ENCODE assay signal across 8 cellular contexts in genomic region chr21:36156339-36156814, GRCh38. TPM values are rescaled to one million over a fixed set of nuclear protein-coding genes. Genes with fewer than 3 reads are reported as not detected.
DNase-seq lines count a peak whose midpoint lies in the region; ATAC-seq, FAIRE-seq and TF ChIP-seq lines count a peak whose summit lies in the region.

No MANE protein-coding gene starts in this region.

- peaks cover 16 to 34% of the 10 kb centered on the region in 2 experiments for H3K79me1 ChIP-seq in IMR-90 (ENCODE audit: low read depth in 1 of 2, low read length in 2 of 2)

- no peak overlapping the region for H4K91ac ChIP-seq in IMR-90 (ENCODE audit: insufficient read depth, low read depth, low read length)

- H4K5ac ChIP-seq in IMR-90 (ENCODE audit: low read depth, low read length): no peak overlapping the region

- no peak overlapping the region for H3K4ac ChIP-seq in IMR-90 (ENCODE audit: low read depth, low read length)

- no peaks in the 10 kb centered on the region for H4K20me1 ChIP-seq in IMR-90 (ENCODE audit: insufficient read depth, low read length)
- H4K20me1 ChIP-seq in OCI-LY3 (ENCODE audit: insufficient read depth, low read length): no peaks in the 10 kb centered on the region

- H3K4me1 ChIP-seq in IMR-90 (ENCODE audit: control insufficient read depth, insufficient read depth, low read length) (peaks cover 4% of the 10 kb centered on the region), OCI-LY3 (ENCODE audit: low read length) (peaks cover 8% of the 10 kb centered on the region; the same call in 1 of the 2 replicates), mononuclear cell (ENCODE audit: insufficient read depth, low read length) (peaks cover 43% of the 10 kb centered on the region)

- H2BK15ac ChIP-seq in IMR-90 (ENCODE audit: low read depth, low read length): no peak overlapping the region

- no peak for TF ChIP-seq RAD21 in IMR-90 (IDR thresholded peaks at IDR 0.05; ENCODE audit: low read length)

- no peak overlapping the region for H3K9ac ChIP-seq in IMR-90 (ENCODE audit: low read depth, low read length)
- peak overlapping the region; percentile 69 for H3K9ac ChIP-seq in OCI-LY3 (ENCODE audit: low read length)

- BruUV-seq in IMR-90 (replicated peaks; lab: Mats Ljungman, UMichigan): no TSS peak

- ATAC-seq in GM21576 (IDR thresholded peaks at IDR 0.05; ENCODE audit: unreplicated experiment) (peak; percentile 90), IMR-90 (ENCODE audit: low read depth) (peak; percentile 96)

- H3K18ac ChIP-seq in IMR-90 (ENCODE audit: low read depth, low read length): no peak overlapping the region

- TF ChIP-seq POLR2A in IMR-90 (IDR thresholded peaks at IDR 0.05; ENCODE audit: low read depth, low read length): no peak; the same call in 1 of the 2 replicates

- no peak overlapping the region for H3K14ac ChIP-seq in IMR-90 (replicated peaks; ENCODE audit: low read depth, low read length)

- H2BK20ac ChIP-seq in IMR-90 (ENCODE audit: low read depth, low read length): no peak overlapping the region

- CTCF ChIA-PET in IMR-90 (lab: Yijun Ruan, JAX): no interaction called here

- H3K4me3 ChIP-seq in IMR-90 (ENCODE audit: insufficient read depth, low read depth, low read length) (peak overlapping the region; percentile 88), OCI-LY3 (ENCODE audit: low read length) (peak overlapping the region; percentile 79), epithelial cell of esophagus (ENCODE audit: low read length) (peak overlapping the region; percentile 59), mononuclear cell (ENCODE audit: low read length) (peak overlapping the region; percentile 88)

- H2BK120ac ChIP-seq in IMR-90 (ENCODE audit: low read depth, low read length): no peak overlapping the region

- peak overlapping the region; percentile 97 for H2AFZ ChIP-seq in IMR-90 (replicated peaks; ENCODE audit: low read length, poor library complexity)
- H2AFZ ChIP-seq in OCI-LY3 (ENCODE audit: low read depth, low read length): no peak overlapping the region

- peak overlapping the region; percentile 93 for H2AK9ac ChIP-seq in IMR-90 (replicated peaks; ENCODE audit: low read depth, low read length, poor library complexity)

- intact Hi-C loops in IMR-90 (cut with micrococcal nuclease): loop anchor here (1.0 to 5.0 kb wide), 3 partner anchors 51 to 176 kb away; no protein-coding TSS in a partner anchor

- peaks cover 3% of the 10 kb centered on the region; the same call in 1 of the 2 replicates for H3K79me2 ChIP-seq in OCI-LY3 (ENCODE audit: low read length)

- H3K9me3 ChIP-seq in IMR-90 (ENCODE audit: control insufficient read depth, insufficient read depth, low read length) (no peaks in the 10 kb centered on the region; the same call in 1 of the 2 replicates), OCI-LY3 (ENCODE audit: insufficient read depth, low read length) (no peaks in the 10 kb centered on the region), mononuclear cell (ENCODE audit: low read depth, low read length) (no peaks in the 10 kb centered on the region)

- H3K27me3 ChIP-seq in IMR-90 (ENCODE audit: control insufficient read depth, insufficient read depth, low read length) (no peaks in the 10 kb centered on the region), OCI-LY3 (ENCODE audit: low read depth, low read length) (no peaks in the 10 kb centered on the region), mononuclear cell (ENCODE audit: insufficient read depth, low read length) (no peaks in the 10 kb centered on the region)

- no peak overlapping the region for H3K4me2 ChIP-seq in IMR-90 (ENCODE audit: low read depth, low read length)
- H3K4me2 ChIP-seq in OCI-LY3 (ENCODE audit: low read length): peak overlapping the region; percentile 73

- H3K9me1 ChIP-seq in IMR-90 (ENCODE audit: insufficient read depth, low read length): peaks cover 8% of the 10 kb centered on the region

- 1% methylated on average over 18 of the region's 43 CpGs; no CpG with 5 or more reads in 1 of the 2 experiments for WGBS in IMR-90 (ENCODE audit: extremely low coverage in 2 of 2, insufficient read length in 1 of 2), 2 experiments

- dilution Hi-C loops in IMR-90 (cut with HindIII; ENCODE audit: low sequenced_read_pairs, unreplicated experiment): no loop called here

- no peak overlapping the region for H3K27ac ChIP-seq in IMR-90 (ENCODE audit: insufficient read depth, low read length)
- H3K27ac ChIP-seq in OCI-LY3 (ENCODE audit: low read length): no peak overlapping the region

- H3K36me3 ChIP-seq in IMR-90 (ENCODE audit: control insufficient read depth, insufficient read depth, low read length) (no peaks in the 10 kb centered on the region), OCI-LY3 (replicated peaks; ENCODE audit: low read depth, low read length) (no peaks in the 10 kb centered on the region)

- no peak overlapping the region for H3K56ac ChIP-seq in IMR-90 (ENCODE audit: extremely low read depth, insufficient read depth, low read length)

- POLR2A ChIA-PET in IMR-90 (lab: Charles Lee; ENCODE audit: unreplicated experiment): interaction anchor here (0.5 to 0.6 kb wide), 2 partner anchors 20 to 130 kb away, joined by 3 to 4 read pairs; no protein-coding TSS in a partner anchor

- no peak for TF ChIP-seq CTCF in D721Med (IDR thresholded peaks at IDR 0.05; ENCODE audit: insufficient read depth, missing control alignments)
- no peak for TF ChIP-seq CTCF in IMR-90 (conservative IDR thresholded peaks at IDR 0.05; ENCODE audit: low read depth, low read length)
- no peak for TF ChIP-seq CTCF in OCI-LY3 (IDR thresholded peaks at IDR 0.05; ENCODE audit: low read depth, low read length)
- TF ChIP-seq CTCF in epithelial cell of esophagus (IDR thresholded peaks at IDR 0.05; ENCODE audit: insufficient read depth, low read depth, low read length, missing control alignments): no peak

- H2BK5ac ChIP-seq in IMR-90 (ENCODE audit: low read depth, low read length, poor library complexity, severe bottlenecking): no peak overlapping the region

- H3K23ac ChIP-seq in IMR-90 (ENCODE audit: low read depth, low read length): no peak overlapping the region

- no peak overlapping the region for H4K8ac ChIP-seq in IMR-90 (ENCODE audit: low read depth in 2 of 2, low read length in 2 of 2)

- no peak for FAIRE-seq in D721Med (lab: Jason Lieb, UNC)

- H2AK5ac ChIP-seq in IMR-90 (ENCODE audit: low read depth, low read length): no peak overlapping the region

- in situ Hi-C loops in IMR-90 (cut with MboI; ENCODE audit: low sequenced_read_pairs): loop anchor here (10.0 kb wide), 1 partner anchor 48 kb away; no protein-coding TSS in a partner anchor

- DNase-seq in D721Med (ENCODE audit: insufficient read length, low spot score) (peak; percentile 95), IMR-90 (peak; percentile 98), activated T-cell treated with anti-CD3 and anti-CD28 coated beads for 24 hours (ENCODE audit: low read depth) (peak; percentile 100), epithelial cell of esophagus (ENCODE audit: low read depth) (peak; percentile 99)
- DNase-seq in stimulated activated CD8-positive, alpha-beta memory T cell treated with anti-CD3 and anti-CD28 coated beads, Interleukin-2, amount 100 ng/mL, for 1 hour (ENCODE audit: low read depth in 2 of 2): peak; percentile 100

TF ChIP-seq in IMR-90, 13 proteins besides CTCF, POLR2A, EP300 and RAD21:
- peak; percentile 60; the same call in 1 of the 2 replicates for TF ChIP-seq MAZ (IDR thresholded peaks at IDR 0.05; ENCODE audit: borderline replicate concordance, low read depth, low read length)
- no peak for TF ChIP-seq USF2 (IDR thresholded peaks at IDR 0.05; ENCODE audit: low read depth, low read length)
- TF ChIP-seq CHD1 (IDR thresholded peaks at IDR 0.05; ENCODE audit: low read depth, low read length): no peak
TF ChIP-seq in IMR-90: peak in this region for 1.

RNA-seq across cellular contexts. Expression of gene DOP1B, which starts 0.2 kb away (rescaled TPM):
- total RNA-seq in IMR-90 (2012; rRNA removed): 7.5 and 8.8 TPM in 2 replicates
- 12.2 and 13.0 TPM in 2 replicates for polyA plus RNA-seq in IMR-90 (2012; rRNA removed)
- 8.1 and 10.8 TPM in 2 replicates for polyA plus RNA-seq in IMR-90 (2012; cell fraction: cytosol; rRNA removed)
- 12.9 and 16.4 TPM in 2 replicates for polyA plus RNA-seq in IMR-90 (2012; cell fraction: nucleus; rRNA removed; ENCODE audit: low replicate concordance)
- 14.6 TPM for total RNA-seq in mononuclear cell

RNA-seq across cellular contexts. Expression of gene CBR3, which starts 21.5 kb away (rescaled TPM):
- total RNA-seq in IMR-90 (2012; rRNA removed): 12.8 and 13.4 TPM in 2 replicates
- polyA plus RNA-seq in IMR-90 (2012; rRNA removed): 15.4 and 18.7 TPM in 2 replicates
- 12.7 and 18.1 TPM in 2 replicates for polyA plus RNA-seq in IMR-90 (2012; cell fraction: cytosol; rRNA removed)
- polyA plus RNA-seq in IMR-90 (2012; cell fraction: nucleus; rRNA removed; ENCODE audit: low replicate concordance): 5.1 and 8.9 TPM in 2 replicates
- 4.1 TPM for total RNA-seq in mononuclear cell
